13 cellular contexts compared by ENCODE assay signal in genomic region chr7:122304996-122305421, GRCh38. TPM values are rescaled to one million over a fixed set of nuclear protein-coding genes. Genes with fewer than 3 reads are reported as not detected.
A peak's percentile ranks its signal among the peaks of the same experiment; 100 is the strongest.
DNase-seq lines count a peak whose midpoint lies in the region; ATAC-seq and TF ChIP-seq lines count a peak whose summit lies in the region.
"Had no signal": no experiment of that assay in that cellular context is flagged by ENCODE, and none has a peak within 500 bp of the region (broad histone marks: within the 10 kb centered on the region; RNA-seq: fewer than 3 reads in every experiment).

No MANE protein-coding gene starts in this region.

- H3K36me3 ChIP-seq in left ventricle myocardium inferior (no peaks in the 10 kb centered on the region), endodermal cell (ENCODE audit: control insufficient read depth, insufficient read depth, low read length) (no peaks in the 10 kb centered on the region), urinary bladder (ENCODE audit: insufficient read depth) (no peaks in the 10 kb centered on the region), brain microvascular endothelial cell (replicated peaks) (no peaks in the 10 kb centered on the region)
- H3K36me3 ChIP-seq: adrenal gland; BLaER1 treated with 17β-estradiol and CSF1 and Interleukin-3, amounts not matched to agents 10 nM and 100 nM; neutrophil had no signal

- peak overlapping the region; percentile 62 for H3K4me3 Mint-ChIP-seq in endodermal cell

- H3K36me3 Mint-ChIP-seq in endodermal cell (ENCODE audit: low read depth), result no peaks in the 10 kb centered on the region

- H3K9ac ChIP-seq in endodermal cell (ENCODE audit: extremely low read depth, low read length, poor library complexity, severe bottlenecking), result no peak overlapping the region
- H3K9ac ChIP-seq: BLaER1 treated with 17β-estradiol and CSF1 and Interleukin-3, amounts not matched to agents 10 nM and 100 nM; KMS-11 had no signal

- peaks cover 44% of the 10 kb centered on the region for H3K4me1 Mint-ChIP-seq in endodermal cell

- H3K4me1 ChIP-seq in left ventricle myocardium inferior (peaks cover 57% of the 10 kb centered on the region), endodermal cell (ENCODE audit: control insufficient read depth, insufficient read depth, low read length) (no peaks in the 10 kb centered on the region), urinary bladder (ENCODE audit: insufficient read depth) (peaks cover 2% of the 10 kb centered on the region)
- H3K4me1 ChIP-seq: BLaER1 treated with 17β-estradiol and CSF1 and Interleukin-3, amounts not matched to agents 10 nM and 100 nM had no signal

- in situ Hi-C loops in brain microvascular endothelial cell (cut with HindIII; ENCODE audit: low pct_ligation_motif_present, low sequenced_read_pairs), result no loop called here

- no peaks in the 10 kb centered on the region for H3K9me3 Mint-ChIP-seq in endodermal cell

- DNase-seq in left ventricle myocardium inferior (no peak), cardiac septum (ENCODE audit: low spot score) (no peak), endodermal cell (peak; percentile 72), myocyte (ENCODE audit: low read depth) (peak; percentile 23), brain microvascular endothelial cell (no peak)
- DNase-seq: foreskin fibroblast had no signal

- H3K4me3 ChIP-seq in left ventricle myocardium inferior (peak overlapping the region; percentile 59), endodermal cell (ENCODE audit: low read length) (peak overlapping the region; percentile 71), urinary bladder (ENCODE audit: low read depth, low read length) (peak overlapping the region; percentile 26), brain microvascular endothelial cell (ENCODE audit: low read depth, low read length) (no peak overlapping the region)
- H3K4me3 ChIP-seq: BLaER1 treated with 17β-estradiol and CSF1 and Interleukin-3, amounts not matched to agents 10 nM and 100 nM had no signal

- H3K9me3 ChIP-seq in left ventricle myocardium inferior (replicated peaks) (no peaks in the 10 kb centered on the region), endodermal cell (ENCODE audit: control insufficient read depth, low read length) (no peaks in the 10 kb centered on the region)
- H3K9me3 ChIP-seq: adrenal gland had no signal

- TF ChIP-seq CTCF in left ventricle myocardium inferior (IDR thresholded peaks at IDR 0.05; ENCODE audit: borderline replicate concordance) (no peak), endodermal cell (conservative IDR thresholded peaks at IDR 0.05) (no peak), brain microvascular endothelial cell (IDR thresholded peaks at IDR 0.05; ENCODE audit: low read depth, low read length, missing control alignments) (no peak)

- H3K27ac ChIP-seq in left ventricle myocardium inferior (replicated peaks) (no peak overlapping the region), endodermal cell (ENCODE audit: low read depth, low read length) (no peak overlapping the region), urinary bladder (ENCODE audit: low read depth) (no peak overlapping the region), brain microvascular endothelial cell (no peak overlapping the region)
- H3K27ac ChIP-seq: adrenal gland; BLaER1 treated with 17β-estradiol and CSF1 and Interleukin-3, amounts not matched to agents 10 nM and 100 nM; KMS-11; neutrophil had no signal

- no peak for ATAC-seq in GM18498 (IDR thresholded peaks at IDR 0.05; ENCODE audit: unreplicated experiment)
- no peak for ATAC-seq in GM21367 (IDR thresholded peaks at IDR 0.05; ENCODE audit: unreplicated experiment)

- WGBS in endodermal cell (ENCODE audit: insufficient coverage in 1 of 2, insufficient read length in 1 of 2), 2 experiments, result 0 to 5% methylated on average over 10 to 24 of the region's 24 CpGs
- 1% methylated on average over 24 of the region's 24 CpGs for WGBS in urinary bladder

- H3K27ac Mint-ChIP-seq in endodermal cell, result no peak overlapping the region

- intact Hi-C loops in left ventricle myocardium inferior (cut with micrococcal nuclease) (no loop called here), cardiac septum (cut with DNase I) (no loop called here)

- H3K27me3 ChIP-seq in left ventricle myocardium inferior (ENCODE audit: low read depth), result peaks cover 100% of the 10 kb centered on the region
- H3K27me3 ChIP-seq in endodermal cell (ENCODE audit: control insufficient read depth, insufficient read depth, low read length, poor library complexity, severe bottlenecking), result peaks cover 100% of the 10 kb centered on the region
- H3K27me3 ChIP-seq in brain microvascular endothelial cell (replicated peaks), result peaks cover 93% of the 10 kb centered on the region

- H3K27me3 Mint-ChIP-seq in endodermal cell (ENCODE audit: insufficient read depth), result peaks cover 100% of the 10 kb centered on the region

RNA-seq across cellular contexts. Expression of gene FEZF1, which starts 0.5 kb away (rescaled TPM):
- total RNA-seq in left ventricle myocardium inferior (not detected), cardiac septum (0.13 TPM), endodermal cell (under 1 TPM in 1 of 2 donors, not detected in 1; 0.22 TPM), myocyte (not detected in 2 replicates), urinary bladder (not detected)
- 3.4 TPM for polyA plus RNA-seq in endodermal cell (2013, experiment 1 of 2)
- polyA plus RNA-seq in endodermal cell (2013, experiment 2 of 2), result 1.8 TPM
- polyA plus RNA-seq in myocyte (2012), result not detected
- not detected for polyA plus RNA-seq in urinary bladder
- polyA plus RNA-seq: adrenal gland had no signal

Comparison
In these comparisons a context has a peak if more than half of its experiments do, and no peak if none do; other contexts are left out.
1. DNase-seq: peak in endodermal cell (single experiment) and myocyte (single experiment); none in left ventricle myocardium inferior (single experiment), cardiac septum (single experiment) and brain microvascular endothelial cell (single experiment).